In the genomic region with DNA sequence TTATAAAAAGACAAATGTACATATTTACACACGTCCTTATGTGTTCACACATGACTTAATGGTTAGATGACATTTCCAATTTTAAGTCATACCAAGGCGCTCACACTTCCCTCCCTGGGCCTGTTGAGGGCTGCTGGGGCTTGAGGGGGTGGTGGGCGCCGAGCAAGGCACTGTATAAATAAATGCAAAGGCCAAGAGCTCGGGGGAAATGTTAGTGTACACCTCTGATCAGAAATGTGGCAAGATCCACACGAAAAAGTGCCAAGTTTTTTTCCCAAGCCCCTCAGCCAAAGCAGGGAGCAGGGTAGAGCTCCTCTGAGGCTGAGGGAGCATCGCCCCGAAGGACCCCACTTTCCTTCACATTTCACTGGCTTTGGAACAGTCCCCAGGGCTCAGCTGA, we compare ENCODE assay signal across 19 cellular contexts. TPM values are rescaled to one million over a fixed set of nuclear protein-coding genes. Genes with fewer than 3 reads are reported as not detected.
A peak's percentile ranks its signal among the peaks of the same experiment; 100 is the strongest.
DNase-seq lines count a peak whose midpoint lies in the region; ATAC-seq and TF ChIP-seq lines count a peak whose summit lies in the region.
"Had no signal": no experiment of that assay in that cellular context is flagged by ENCODE, and none has a peak within 500 bp of the region (broad histone marks: within the 10 kb centered on the region; RNA-seq: fewer than 3 reads in every experiment).

No MANE protein-coding gene starts in this region.

- H3K9me3 ChIP-seq in AG04450 (ENCODE audit: control insufficient read depth, insufficient read depth, low read length): no peaks in the 10 kb centered on the region
- H3K9me3 ChIP-seq in CD4-positive, CD25-positive, alpha-beta regulatory T cell (ENCODE audit: control insufficient read depth in 2 of 2, low read length in 2 of 2): no peaks in the 10 kb centered on the region
- H3K9me3 ChIP-seq: BLaER1 treated with 17β-estradiol and CSF1 and Interleukin-3, amounts not matched to agents 10 nM and 100 nM; right atrium auricular region; vagina had no signal

- POLR2A ChIA-PET in AG04450 (lab: Yijun Ruan, JAX): no interaction called here

- peaks cover 63% of the 10 kb centered on the region for H3K36me3 ChIP-seq in CD4-positive, CD25-positive, alpha-beta regulatory T cell (ENCODE audit: control insufficient read depth, insufficient read depth, low read length)
- H3K36me3 ChIP-seq: cardiac muscle cell had no signal

- peaks cover 0 to 1% (median 0%) of the 10 kb centered on the region in 7 donors for H3K9me3 Mint-ChIP-seq in CD4-positive, CD25-positive, alpha-beta regulatory T cell
- no peaks in the 10 kb centered on the region for H3K9me3 Mint-ChIP-seq in natural killer cell
- H3K9me3 Mint-ChIP-seq: endodermal cell had no signal

- CTCF ChIA-PET in AG04450 (lab: Charles Lee): no interaction called here

- no peak for ATAC-seq in CD4-positive, CD25-positive, alpha-beta regulatory T cell (ENCODE audit: low read depth in 2 of 2)
- ATAC-seq in natural killer cell (no peak), GM21423 (IDR thresholded peaks at IDR 0.05; ENCODE audit: unreplicated experiment) (no peak)

- TF ChIP-seq CTCF in AG04450 (IDR thresholded peaks at IDR 0.05; ENCODE audit: low read depth, low read length) (no peak), natural killer cell (IDR thresholded peaks at IDR 0.05) (no peak)

- H3K27ac Mint-ChIP-seq in CD4-positive, CD25-positive, alpha-beta regulatory T cell: peak overlapping the region in 1 of 3 donors; percentile 80
- H3K27ac Mint-ChIP-seq in natural killer cell: peak overlapping the region; percentile 97 to 100
- H3K27ac Mint-ChIP-seq: endodermal cell had no signal

- H3K27me3 Mint-ChIP-seq in CD4-positive, CD25-positive, alpha-beta regulatory T cell: no peaks in the 10 kb centered on the region
- H3K27me3 Mint-ChIP-seq in natural killer cell (ENCODE audit: low read depth in 2 of 2): no peaks in the 10 kb centered on the region

- no peak overlapping the region for H3K4me3 ChIP-seq in AG04450 (ENCODE audit: low read depth, low read length)
- H3K4me3 ChIP-seq in CD4-positive, CD25-positive, alpha-beta regulatory T cell (ENCODE audit: low read depth, low read length): no peak overlapping the region
- H3K4me3 ChIP-seq: BLaER1 treated with 17β-estradiol and CSF1 and Interleukin-3, amounts not matched to agents 10 nM and 100 nM; cardiac muscle cell; lung; right atrium auricular region; vagina had no signal

- no peaks in the 10 kb centered on the region for H3K27me3 ChIP-seq in AG04450 (ENCODE audit: control insufficient read depth, insufficient read depth, low read length)
- no peaks in the 10 kb centered on the region for H3K27me3 ChIP-seq in CD4-positive, CD25-positive, alpha-beta regulatory T cell (ENCODE audit: control insufficient read depth, insufficient read depth, low read length)
- H3K27me3 ChIP-seq: BLaER1 treated with 17β-estradiol and CSF1 and Interleukin-3, amounts not matched to agents 10 nM and 100 nM; cardiac muscle cell; right atrium auricular region; vagina had no signal

- peak overlapping the region; percentile 39 for H3K27ac ChIP-seq in AG04450 (ENCODE audit: low read depth, low read length)
- peak overlapping the region; percentile 55 for H3K27ac ChIP-seq in CD4-positive, CD25-positive, alpha-beta regulatory T cell (ENCODE audit: insufficient read depth, low read length, poor library complexity, severe bottlenecking)
- H3K27ac ChIP-seq: cardiac muscle cell, right atrium auricular region, vagina had no signal

- intact Hi-C loops in natural killer cell (cut with micrococcal nuclease): no loop called here

- DNase-seq in AG04450 (ENCODE audit: low read depth, low spot score) (no peak), natural killer cell (no peak), SHP77 treated with DMSO at 0.1 percent for 48 hours (lab: John Stamatoyannopoulos, UW) (no peak), H4 (ENCODE audit: low spot score) (no peak)
- DNase-seq in CD4-positive, CD25-positive, alpha-beta regulatory T cell: peak in 1 of 3 donors; percentile 1
- peak; percentile 17 for DNase-seq in activated naive CD4-positive, alpha-beta T cell treated with anti-CD3 and anti-CD28 coated beads, Interleukin-2, amount 50 U/mL, for 16 hours
- DNase-seq: activated CD4-positive, CD25-positive, alpha-beta regulatory T cell; H7; MM.1S; NCI-H2029; NCI-H774; stimulated activated CD4-positive, alpha-beta T cell treated with anti-CD3 and anti-CD28 coated beads, Interleukin-4, amount 100 ng/mL, for 1 hour had no signal

- peak overlapping the region in 3 of 4 donors; percentile 38 to 96 (median 90) for H3K4me3 Mint-ChIP-seq in CD4-positive, CD25-positive, alpha-beta regulatory T cell
- peak overlapping the region; percentile 37 for H3K4me3 Mint-ChIP-seq in natural killer cell
- H3K4me3 Mint-ChIP-seq: endodermal cell had no signal

- H3K4me1 Mint-ChIP-seq in CD4-positive, CD25-positive, alpha-beta regulatory T cell: peaks cover 29 to 93% (median 63%) of the 10 kb centered on the region in 4 donors
- peaks cover 83 to 84% of the 10 kb centered on the region in 2 donors for H3K4me1 Mint-ChIP-seq in natural killer cell
- H3K4me1 Mint-ChIP-seq: endodermal cell had no signal

- peaks cover 42% of the 10 kb centered on the region for H3K36me3 Mint-ChIP-seq in CD4-positive, CD25-positive, alpha-beta regulatory T cell
- peaks cover 15% of the 10 kb centered on the region for H3K36me3 Mint-ChIP-seq in natural killer cell

- peaks cover 77% of the 10 kb centered on the region for H3K4me1 ChIP-seq in CD4-positive, CD25-positive, alpha-beta regulatory T cell (ENCODE audit: control insufficient read depth, insufficient read depth, low read length, poor library complexity, severe bottlenecking)

RNA-seq across cellular contexts. Expression of a gene that starts 7.5 kb away (rescaled TPM):
- 22.6 and 30.0 TPM in 2 replicates for polyA plus RNA-seq in AG04450 (2011; rRNA removed)
- polyA minus RNA-seq in AG04450 (2011; rRNA and poly(A)+ RNA removed): 47.8 and 59.2 TPM in 2 replicates
- total RNA-seq in CD4-positive, CD25-positive, alpha-beta regulatory T cell: 924 TPM
- polyA plus RNA-seq in CD4-positive, CD25-positive, alpha-beta regulatory T cell: 100 to 1,000 TPM; 160 to 202 (median 190) TPM
- total RNA-seq in natural killer cell: 1,000 to 10,000 TPM; 1,190 to 1,513 (median 1,282) TPM
- total RNA-seq in H4 (2014; rRNA removed; shearing (Covaris generic)): 14.3 and 30.2 TPM in 2 replicates

Comparison
In these comparisons a context has a peak if more than half of its experiments do, and no peak if none do; other contexts are left out.
1. RNA of a gene that starts 7.5 kb away (total RNA-seq): 1,190 to 1,513 TPM in natural killer cell and 924 TPM in CD4-positive, CD25-positive, alpha-beta regulatory T cell (single experiment); 14.3 to 30.2 TPM in H4; every median in the first group is over 10 times any median in the second.